Comparison of ENCODE assay signal across 1 cellular context in the genomic region with DNA sequence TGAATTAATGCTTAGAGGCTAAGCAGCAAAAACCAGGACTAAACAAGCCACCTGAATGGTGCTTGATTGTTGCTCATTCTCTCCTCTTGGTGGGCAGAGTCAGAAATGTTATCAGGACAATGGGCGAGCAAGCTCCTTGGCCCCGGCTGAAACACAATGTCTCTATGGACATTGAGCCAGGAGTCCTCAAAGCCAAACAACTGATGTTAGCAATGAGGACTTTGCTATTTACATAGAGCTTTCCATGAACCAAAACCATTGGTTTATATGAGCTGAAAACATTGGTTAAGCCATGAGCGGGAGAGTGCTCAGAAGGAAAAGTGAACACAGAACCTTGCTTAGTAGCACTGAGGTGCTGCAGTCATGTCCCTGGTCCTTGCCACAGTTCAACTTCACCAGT.
TF ChIP-seq lines count a peak whose summit lies in the region.

No MANE protein-coding gene starts in this region.

TF ChIP-seq in HepG2, 621 proteins besides CTCF, POLR2A, EP300 and RAD21 (continued from another document and continues in another):
- TF ChIP-seq, protein P1, sequence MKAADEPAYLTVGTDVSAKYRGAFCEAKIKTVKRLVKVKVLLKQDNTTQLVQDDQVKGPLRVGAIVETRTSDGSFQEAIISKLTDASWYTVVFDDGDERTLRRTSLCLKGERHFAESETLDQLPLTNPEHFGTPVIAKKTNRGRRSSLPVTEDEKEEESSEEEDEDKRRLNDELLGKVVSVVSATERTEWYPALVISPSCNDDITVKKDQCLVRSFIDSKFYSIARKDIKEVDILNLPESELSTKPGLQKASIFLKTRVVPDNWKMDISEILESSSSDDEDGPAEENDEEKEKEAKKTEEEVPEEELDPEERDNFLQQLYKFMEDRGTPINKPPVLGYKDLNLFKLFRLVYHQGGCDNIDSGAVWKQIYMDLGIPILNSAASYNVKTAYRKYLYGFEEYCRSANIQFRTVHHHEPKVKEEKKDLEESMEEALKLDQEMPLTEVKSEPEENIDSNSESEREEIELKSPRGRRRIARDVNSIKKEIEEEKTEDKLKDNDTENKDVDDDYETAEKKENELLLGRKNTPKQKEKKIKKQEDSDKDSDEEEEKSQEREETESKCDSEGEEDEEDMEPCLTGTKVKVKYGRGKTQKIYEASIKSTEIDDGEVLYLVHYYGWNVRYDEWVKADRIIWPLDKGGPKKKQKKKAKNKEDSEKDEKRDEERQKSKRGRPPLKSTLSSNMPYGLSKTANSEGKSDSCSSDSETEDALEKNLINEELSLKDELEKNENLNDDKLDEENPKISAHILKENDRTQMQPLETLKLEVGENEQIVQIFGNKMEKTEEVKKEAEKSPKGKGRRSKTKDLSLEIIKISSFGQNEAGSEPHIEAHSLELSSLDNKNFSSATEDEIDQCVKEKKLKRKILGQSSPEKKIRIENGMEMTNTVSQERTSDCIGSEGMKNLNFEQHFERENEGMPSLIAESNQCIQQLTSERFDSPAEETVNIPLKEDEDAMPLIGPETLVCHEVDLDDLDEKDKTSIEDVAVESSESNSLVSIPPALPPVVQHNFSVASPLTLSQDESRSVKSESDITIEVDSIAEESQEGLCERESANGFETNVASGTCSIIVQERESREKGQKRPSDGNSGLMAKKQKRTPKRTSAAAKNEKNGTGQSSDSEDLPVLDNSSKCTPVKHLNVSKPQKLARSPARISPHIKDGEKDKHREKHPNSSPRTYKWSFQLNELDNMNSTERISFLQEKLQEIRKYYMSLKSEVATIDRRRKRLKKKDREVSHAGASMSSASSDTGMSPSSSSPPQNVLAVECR (CRISPR knock-in tag; IDR thresholded peaks at IDR 0.05; ENCODE audit: borderline replicate concordance), result peak; percentile 13; the same call in 1 of the 2 replicates
- TF ChIP-seq FOSL2 (CRISPR knock-in tag; IDR thresholded peaks at IDR 0.05), result no peak
- TF ChIP-seq, protein P2, sequence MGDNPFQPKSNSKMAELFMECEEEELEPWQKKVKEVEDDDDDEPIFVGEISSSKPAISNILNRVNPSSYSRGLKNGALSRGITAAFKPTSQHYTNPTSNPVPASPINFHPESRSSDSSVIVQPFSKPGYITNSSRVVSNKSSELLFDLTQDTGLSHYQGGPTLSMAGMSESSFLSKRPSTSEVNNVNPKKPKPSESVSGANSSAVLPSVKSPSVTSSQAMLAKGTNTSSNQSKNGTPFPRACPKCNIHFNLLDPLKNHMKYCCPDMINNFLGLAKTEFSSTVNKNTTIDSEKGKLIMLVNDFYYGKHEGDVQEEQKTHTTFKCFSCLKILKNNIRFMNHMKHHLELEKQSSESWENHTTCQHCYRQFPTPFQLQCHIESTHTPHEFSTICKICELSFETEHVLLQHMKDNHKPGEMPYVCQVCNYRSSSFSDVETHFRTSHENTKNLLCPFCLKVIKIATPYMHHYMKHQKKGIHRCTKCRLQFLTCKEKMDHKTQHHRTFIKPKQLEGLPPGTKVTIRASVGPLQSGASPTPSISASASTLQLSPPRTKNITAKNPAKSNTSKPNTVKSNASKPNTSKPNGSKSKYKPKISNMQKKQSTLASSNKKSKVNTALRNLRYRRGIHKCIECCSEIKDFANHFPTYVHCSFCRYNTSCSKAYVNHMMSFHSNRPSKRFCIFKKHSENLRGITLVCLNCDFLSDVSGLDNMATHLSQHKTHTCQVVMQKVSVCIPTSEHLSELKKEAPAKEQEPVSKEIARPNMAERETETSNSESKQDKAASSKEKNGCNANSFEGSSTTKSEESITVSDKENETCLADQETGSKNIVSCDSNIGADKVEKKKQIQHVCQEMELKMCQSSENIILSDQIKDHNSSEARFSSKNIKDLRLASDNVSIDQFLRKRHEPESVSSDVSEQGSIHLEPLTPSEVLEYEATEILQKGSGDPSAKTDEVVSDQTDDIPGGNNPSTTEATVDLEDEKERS (CRISPR knock-in tag; IDR thresholded peaks at IDR 0.05), result no peak
- no peak for TF ChIP-seq NFE2L2 (IDR thresholded peaks at IDR 0.05; ENCODE audit: low read length)
- no peak for TF ChIP-seq ZFY (CRISPR knock-in tag; IDR thresholded peaks at IDR 0.05)
- TF ChIP-seq ZNF891 (CRISPR knock-in tag; IDR thresholded peaks at IDR 0.05), result no peak
- TF ChIP-seq ZMYM2 (CRISPR knock-in tag; IDR thresholded peaks at IDR 0.05), result 0 out of 2 replicates have a peak, but pooled peaks have one; percentile 41
- TF ChIP-seq FOXA3 (CRISPR knock-in tag; IDR thresholded peaks at IDR 0.05), result peak; percentile 85
- no peak for TF ChIP-seq ZNF260 (CRISPR knock-in tag; IDR thresholded peaks at IDR 0.05; ENCODE audit: borderline replicate concordance, low read depth)
- no peak for TF ChIP-seq KDM5A (IDR thresholded peaks at IDR 0.05; ENCODE audit: borderline replicate concordance, low read length)
- TF ChIP-seq, protein P3, sequence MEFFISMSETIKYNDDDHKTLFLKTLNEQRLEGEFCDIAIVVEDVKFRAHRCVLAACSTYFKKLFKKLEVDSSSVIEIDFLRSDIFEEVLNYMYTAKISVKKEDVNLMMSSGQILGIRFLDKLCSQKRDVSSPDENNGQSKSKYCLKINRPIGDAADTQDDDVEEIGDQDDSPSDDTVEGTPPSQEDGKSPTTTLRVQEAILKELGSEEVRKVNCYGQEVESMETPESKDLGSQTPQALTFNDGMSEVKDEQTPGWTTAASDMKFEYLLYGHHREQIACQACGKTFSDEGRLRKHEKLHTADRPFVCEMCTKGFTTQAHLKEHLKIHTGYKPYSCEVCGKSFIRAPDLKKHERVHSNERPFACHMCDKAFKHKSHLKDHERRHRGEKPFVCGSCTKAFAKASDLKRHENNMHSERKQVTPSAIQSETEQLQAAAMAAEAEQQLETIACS (CRISPR knock-in tag; IDR thresholded peaks at IDR 0.05), result no peak
- TF ChIP-seq EZH2 (conservative IDR thresholded peaks at IDR 0.05; ENCODE audit: low read depth, low read length), result no peak
- TF ChIP-seq DNMT3B (CRISPR knock-in tag; conservative IDR thresholded peaks at IDR 0.05), result no peak
- TF ChIP-seq SP1 (IDR thresholded peaks at IDR 0.05), result no peak
- TF ChIP-seq SP1 (CRISPR knock-in tag; IDR thresholded peaks at IDR 0.05), result no peak
- TF ChIP-seq ZNF674 (CRISPR knock-in tag; IDR thresholded peaks at IDR 0.05; ENCODE audit: low read depth), result no peak
- no peak for TF ChIP-seq NR2F1 (CRISPR knock-in tag; IDR thresholded peaks at IDR 0.05)
- TF ChIP-seq, protein P4, sequence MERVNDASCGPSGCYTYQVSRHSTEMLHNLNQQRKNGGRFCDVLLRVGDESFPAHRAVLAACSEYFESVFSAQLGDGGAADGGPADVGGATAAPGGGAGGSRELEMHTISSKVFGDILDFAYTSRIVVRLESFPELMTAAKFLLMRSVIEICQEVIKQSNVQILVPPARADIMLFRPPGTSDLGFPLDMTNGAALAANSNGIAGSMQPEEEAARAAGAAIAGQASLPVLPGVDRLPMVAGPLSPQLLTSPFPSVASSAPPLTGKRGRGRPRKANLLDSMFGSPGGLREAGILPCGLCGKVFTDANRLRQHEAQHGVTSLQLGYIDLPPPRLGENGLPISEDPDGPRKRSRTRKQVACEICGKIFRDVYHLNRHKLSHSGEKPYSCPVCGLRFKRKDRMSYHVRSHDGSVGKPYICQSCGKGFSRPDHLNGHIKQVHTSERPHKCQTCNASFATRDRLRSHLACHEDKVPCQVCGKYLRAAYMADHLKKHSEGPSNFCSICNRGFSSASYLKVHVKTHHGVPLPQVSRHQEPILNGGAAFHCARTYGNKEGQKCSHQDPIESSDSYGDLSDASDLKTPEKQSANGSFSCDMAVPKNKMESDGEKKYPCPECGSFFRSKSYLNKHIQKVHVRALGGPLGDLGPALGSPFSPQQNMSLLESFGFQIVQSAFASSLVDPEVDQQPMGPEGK (CRISPR knock-in tag; IDR thresholded peaks at IDR 0.05), result no peak
- no peak for TF ChIP-seq ZNF350 (CRISPR knock-in tag; IDR thresholded peaks at IDR 0.05; ENCODE audit: borderline replicate concordance, low read depth)
- TF ChIP-seq, protein P5, sequence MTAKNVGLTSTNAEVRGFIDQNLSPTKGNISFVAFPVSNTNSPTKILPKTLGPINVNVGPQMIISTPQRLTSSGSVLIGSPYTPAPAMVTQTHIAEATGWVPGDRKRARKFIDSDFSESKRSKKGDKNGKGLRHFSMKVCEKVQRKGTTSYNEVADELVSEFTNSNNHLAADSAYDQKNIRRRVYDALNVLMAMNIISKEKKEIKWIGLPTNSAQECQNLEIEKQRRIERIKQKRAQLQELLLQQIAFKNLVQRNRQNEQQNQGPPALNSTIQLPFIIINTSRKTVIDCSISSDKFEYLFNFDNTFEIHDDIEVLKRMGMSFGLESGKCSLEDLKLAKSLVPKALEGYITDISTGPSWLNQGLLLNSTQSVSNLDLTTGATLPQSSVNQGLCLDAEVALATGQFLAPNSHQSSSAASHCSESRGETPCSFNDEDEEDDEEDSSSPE (CRISPR knock-in tag; IDR thresholded peaks at IDR 0.05), result peak; percentile 56
- TF ChIP-seq GATAD2A (CRISPR knock-in tag; IDR thresholded peaks at IDR 0.05), result peak; percentile 48
- no peak for TF ChIP-seq ZBTB1 (CRISPR knock-in tag; IDR thresholded peaks at IDR 0.05; ENCODE audit: borderline replicate concordance)
- no peak for TF ChIP-seq ZNF12 (CRISPR knock-in tag; IDR thresholded peaks at IDR 0.05)
- no peak for TF ChIP-seq TBP (CRISPR knock-in tag; IDR thresholded peaks at IDR 0.05)
- TF ChIP-seq ZNF644 (CRISPR knock-in tag; IDR thresholded peaks at IDR 0.05; ENCODE audit: low read depth), result peak; percentile 88
- TF ChIP-seq, protein P6, sequence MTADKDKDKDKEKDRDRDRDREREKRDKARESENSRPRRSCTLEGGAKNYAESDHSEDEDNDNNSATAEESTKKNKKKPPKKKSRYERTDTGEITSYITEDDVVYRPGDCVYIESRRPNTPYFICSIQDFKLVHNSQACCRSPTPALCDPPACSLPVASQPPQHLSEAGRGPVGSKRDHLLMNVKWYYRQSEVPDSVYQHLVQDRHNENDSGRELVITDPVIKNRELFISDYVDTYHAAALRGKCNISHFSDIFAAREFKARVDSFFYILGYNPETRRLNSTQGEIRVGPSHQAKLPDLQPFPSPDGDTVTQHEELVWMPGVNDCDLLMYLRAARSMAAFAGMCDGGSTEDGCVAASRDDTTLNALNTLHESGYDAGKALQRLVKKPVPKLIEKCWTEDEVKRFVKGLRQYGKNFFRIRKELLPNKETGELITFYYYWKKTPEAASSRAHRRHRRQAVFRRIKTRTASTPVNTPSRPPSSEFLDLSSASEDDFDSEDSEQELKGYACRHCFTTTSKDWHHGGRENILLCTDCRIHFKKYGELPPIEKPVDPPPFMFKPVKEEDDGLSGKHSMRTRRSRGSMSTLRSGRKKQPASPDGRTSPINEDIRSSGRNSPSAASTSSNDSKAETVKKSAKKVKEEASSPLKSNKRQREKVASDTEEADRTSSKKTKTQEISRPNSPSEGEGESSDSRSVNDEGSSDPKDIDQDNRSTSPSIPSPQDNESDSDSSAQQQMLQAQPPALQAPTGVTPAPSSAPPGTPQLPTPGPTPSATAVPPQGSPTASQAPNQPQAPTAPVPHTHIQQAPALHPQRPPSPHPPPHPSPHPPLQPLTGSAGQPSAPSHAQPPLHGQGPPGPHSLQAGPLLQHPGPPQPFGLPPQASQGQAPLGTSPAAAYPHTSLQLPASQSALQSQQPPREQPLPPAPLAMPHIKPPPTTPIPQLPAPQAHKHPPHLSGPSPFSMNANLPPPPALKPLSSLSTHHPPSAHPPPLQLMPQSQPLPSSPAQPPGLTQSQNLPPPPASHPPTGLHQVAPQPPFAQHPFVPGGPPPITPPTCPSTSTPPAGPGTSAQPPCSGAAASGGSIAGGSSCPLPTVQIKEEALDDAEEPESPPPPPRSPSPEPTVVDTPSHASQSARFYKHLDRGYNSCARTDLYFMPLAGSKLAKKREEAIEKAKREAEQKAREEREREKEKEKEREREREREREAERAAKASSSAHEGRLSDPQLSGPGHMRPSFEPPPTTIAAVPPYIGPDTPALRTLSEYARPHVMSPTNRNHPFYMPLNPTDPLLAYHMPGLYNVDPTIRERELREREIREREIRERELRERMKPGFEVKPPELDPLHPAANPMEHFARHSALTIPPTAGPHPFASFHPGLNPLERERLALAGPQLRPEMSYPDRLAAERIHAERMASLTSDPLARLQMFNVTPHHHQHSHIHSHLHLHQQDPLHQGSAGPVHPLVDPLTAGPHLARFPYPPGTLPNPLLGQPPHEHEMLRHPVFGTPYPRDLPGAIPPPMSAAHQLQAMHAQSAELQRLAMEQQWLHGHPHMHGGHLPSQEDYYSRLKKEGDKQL (CRISPR knock-in tag; IDR thresholded peaks at IDR 0.05; ENCODE audit: low read depth), result no peak
- no peak for TF ChIP-seq ZNF543 (CRISPR knock-in tag; IDR thresholded peaks at IDR 0.05)
- TF ChIP-seq, protein P7, sequence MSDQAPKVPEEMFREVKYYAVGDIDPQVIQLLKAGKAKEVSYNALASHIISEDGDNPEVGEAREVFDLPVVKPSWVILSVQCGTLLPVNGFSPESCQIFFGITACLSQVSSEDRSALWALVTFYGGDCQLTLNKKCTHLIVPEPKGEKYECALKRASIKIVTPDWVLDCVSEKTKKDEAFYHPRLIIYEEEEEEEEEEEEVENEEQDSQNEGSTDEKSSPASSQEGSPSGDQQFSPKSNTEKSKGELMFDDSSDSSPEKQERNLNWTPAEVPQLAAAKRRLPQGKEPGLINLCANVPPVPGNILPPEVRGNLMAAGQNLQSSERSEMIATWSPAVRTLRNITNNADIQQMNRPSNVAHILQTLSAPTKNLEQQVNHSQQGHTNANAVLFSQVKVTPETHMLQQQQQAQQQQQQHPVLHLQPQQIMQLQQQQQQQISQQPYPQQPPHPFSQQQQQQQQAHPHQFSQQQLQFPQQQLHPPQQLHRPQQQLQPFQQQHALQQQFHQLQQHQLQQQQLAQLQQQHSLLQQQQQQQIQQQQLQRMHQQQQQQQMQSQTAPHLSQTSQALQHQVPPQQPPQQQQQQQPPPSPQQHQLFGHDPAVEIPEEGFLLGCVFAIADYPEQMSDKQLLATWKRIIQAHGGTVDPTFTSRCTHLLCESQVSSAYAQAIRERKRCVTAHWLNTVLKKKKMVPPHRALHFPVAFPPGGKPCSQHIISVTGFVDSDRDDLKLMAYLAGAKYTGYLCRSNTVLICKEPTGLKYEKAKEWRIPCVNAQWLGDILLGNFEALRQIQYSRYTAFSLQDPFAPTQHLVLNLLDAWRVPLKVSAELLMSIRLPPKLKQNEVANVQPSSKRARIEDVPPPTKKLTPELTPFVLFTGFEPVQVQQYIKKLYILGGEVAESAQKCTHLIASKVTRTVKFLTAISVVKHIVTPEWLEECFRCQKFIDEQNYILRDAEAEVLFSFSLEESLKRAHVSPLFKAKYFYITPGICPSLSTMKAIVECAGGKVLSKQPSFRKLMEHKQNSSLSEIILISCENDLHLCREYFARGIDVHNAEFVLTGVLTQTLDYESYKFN (CRISPR knock-in tag; conservative IDR thresholded peaks at IDR 0.05), result peak; percentile 86
- no peak for TF ChIP-seq MTA3 (CRISPR knock-in tag; IDR thresholded peaks at IDR 0.05)
- TF ChIP-seq, protein P8, sequence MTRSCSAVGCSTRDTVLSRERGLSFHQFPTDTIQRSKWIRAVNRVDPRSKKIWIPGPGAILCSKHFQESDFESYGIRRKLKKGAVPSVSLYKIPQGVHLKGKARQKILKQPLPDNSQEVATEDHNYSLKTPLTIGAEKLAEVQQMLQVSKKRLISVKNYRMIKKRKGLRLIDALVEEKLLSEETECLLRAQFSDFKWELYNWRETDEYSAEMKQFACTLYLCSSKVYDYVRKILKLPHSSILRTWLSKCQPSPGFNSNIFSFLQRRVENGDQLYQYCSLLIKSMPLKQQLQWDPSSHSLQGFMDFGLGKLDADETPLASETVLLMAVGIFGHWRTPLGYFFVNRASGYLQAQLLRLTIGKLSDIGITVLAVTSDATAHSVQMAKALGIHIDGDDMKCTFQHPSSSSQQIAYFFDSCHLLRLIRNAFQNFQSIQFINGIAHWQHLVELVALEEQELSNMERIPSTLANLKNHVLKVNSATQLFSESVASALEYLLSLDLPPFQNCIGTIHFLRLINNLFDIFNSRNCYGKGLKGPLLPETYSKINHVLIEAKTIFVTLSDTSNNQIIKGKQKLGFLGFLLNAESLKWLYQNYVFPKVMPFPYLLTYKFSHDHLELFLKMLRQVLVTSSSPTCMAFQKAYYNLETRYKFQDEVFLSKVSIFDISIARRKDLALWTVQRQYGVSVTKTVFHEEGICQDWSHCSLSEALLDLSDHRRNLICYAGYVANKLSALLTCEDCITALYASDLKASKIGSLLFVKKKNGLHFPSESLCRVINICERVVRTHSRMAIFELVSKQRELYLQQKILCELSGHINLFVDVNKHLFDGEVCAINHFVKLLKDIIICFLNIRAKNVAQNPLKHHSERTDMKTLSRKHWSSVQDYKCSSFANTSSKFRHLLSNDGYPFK (CRISPR knock-in tag; IDR thresholded peaks at IDR 0.05; ENCODE audit: borderline replicate concordance), result no peak
- no peak for TF ChIP-seq ZNF768 (CRISPR knock-in tag; IDR thresholded peaks at IDR 0.05)
